In the genomic region with DNA sequence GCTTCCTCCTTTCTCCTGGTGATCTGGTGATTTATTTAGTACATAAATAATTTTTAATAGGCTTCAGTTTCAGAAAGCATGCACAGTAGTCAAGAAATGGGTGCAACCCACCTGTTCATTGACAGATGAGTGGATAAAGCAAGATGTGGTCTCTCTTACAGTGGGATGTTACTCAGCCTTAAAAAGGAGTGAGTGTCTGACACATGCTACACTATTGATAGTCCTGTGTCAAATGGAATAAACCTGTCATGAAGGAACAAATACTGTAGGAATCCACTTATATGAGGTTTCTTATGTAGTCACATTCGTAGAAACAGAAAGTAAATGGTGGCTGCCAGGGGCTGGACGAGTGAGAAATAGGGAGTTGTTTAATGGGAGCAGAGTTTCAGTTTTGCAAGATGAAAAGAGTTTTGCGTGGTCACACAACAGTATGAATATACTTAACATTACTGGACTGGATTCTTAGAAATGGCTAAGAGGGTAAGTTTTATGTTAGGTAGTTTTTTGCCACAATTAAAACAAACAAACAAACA, we compare ENCODE assay signal across 15 cellular contexts. TPM values are rescaled to one million over a fixed set of nuclear protein-coding genes. Genes with fewer than 3 reads are reported as not detected.
"Had no signal": no experiment of that assay in that cellular context is flagged by ENCODE, and none has a peak within 500 bp of the region (broad histone marks: within the 10 kb centered on the region; RNA-seq: fewer than 3 reads in every experiment).

No MANE protein-coding gene starts in this region.

- DNase-seq: activated CD4-positive, alpha-beta T cell treated with anti-CD3 and anti-CD28 coated beads for 1 hour; activated naive CD4-positive, alpha-beta T cell treated with anti-CD3 and anti-CD28 coated beads for 36 hours; adrenal gland; endodermal cell; head of caudate nucleus; kidney glomerular epithelial cell; left ventricle myocardium superior; mucosa of descending colon; naive thymus-derived CD8-positive, alpha-beta T cell; pancreas; SK-N-SH; T-cell; T1000 had no signal

- H3K27ac Mint-ChIP-seq: activated naive CD4-positive, alpha-beta T cell treated with anti-CD3 and anti-CD28 coated beads for 36 hours; endodermal cell; memory B cell; naive thymus-derived CD8-positive, alpha-beta T cell; T-cell had no signal

- H3K36me3 Mint-ChIP-seq: memory B cell; naive thymus-derived CD8-positive, alpha-beta T cell; T-cell had no signal

- H3K36me3 ChIP-seq: adrenal gland, cardiac muscle cell, pancreas had no signal

- ATAC-seq: left ventricle myocardium superior; mucosa of descending colon; naive thymus-derived CD8-positive, alpha-beta T cell; pancreas; T-cell had no signal

- H3K4me3 Mint-ChIP-seq: activated naive CD4-positive, alpha-beta T cell treated with anti-CD3 and anti-CD28 coated beads for 36 hours; endodermal cell; memory B cell; naive thymus-derived CD8-positive, alpha-beta T cell; T-cell had no signal

- H3K9me3 ChIP-seq: adrenal gland, mucosa of descending colon, pancreas, SK-N-SH had no signal

- H3K4me2 ChIP-seq: SK-N-SH had no signal

- H3K9me3 Mint-ChIP-seq: activated naive CD4-positive, alpha-beta T cell treated with anti-CD3 and anti-CD28 coated beads for 36 hours; memory B cell; T-cell had no signal

- H3K9ac ChIP-seq: SK-N-SH had no signal

- H3K4me1 Mint-ChIP-seq: memory B cell had no signal

- H3K4me1 ChIP-seq: pancreas had no signal

- H3K27ac ChIP-seq: adrenal gland, cardiac muscle cell, pancreas had no signal

- H3K4me3 ChIP-seq: adrenal gland, cardiac muscle cell, mucosa of descending colon, pancreas had no signal

- H3K27me3 ChIP-seq: adrenal gland, cardiac muscle cell, pancreas had no signal

RNA-seq across cellular contexts. Expression of a gene that starts 56.0 kb away (rescaled TPM):
- total RNA-seq: naive thymus-derived CD8-positive, alpha-beta T cell had no signal
- polyA plus RNA-seq: naive thymus-derived CD8-positive, alpha-beta T cell had no signal
